13 cellular contexts compared by ENCODE assay signal in the genomic region with DNA sequence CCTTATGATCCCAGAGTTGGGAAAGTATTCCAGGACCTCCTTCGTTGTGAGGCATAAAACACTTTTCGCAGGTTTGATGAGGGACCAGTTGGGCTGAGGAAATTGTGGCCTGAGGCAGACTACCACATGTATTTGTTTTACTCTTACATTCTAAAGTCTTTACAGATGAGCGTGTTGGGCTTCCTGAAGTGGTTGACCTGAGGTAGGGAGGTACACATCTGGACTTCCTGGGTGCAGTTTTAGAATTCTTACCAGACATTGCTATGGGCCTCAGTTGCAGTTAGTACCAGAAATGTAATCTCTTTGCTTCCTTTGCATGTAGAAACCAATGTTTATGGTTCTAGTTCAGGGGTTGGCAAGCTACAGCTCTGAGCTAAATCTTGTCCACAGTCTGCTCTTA. TPM values are rescaled to one million over a fixed set of nuclear protein-coding genes. Genes with fewer than 3 reads are reported as not detected.
A peak's percentile ranks its signal among the peaks of the same experiment; 100 is the strongest.
DNase-seq lines count a peak whose midpoint lies in the region; ATAC-seq and TF ChIP-seq lines count a peak whose summit lies in the region.
"Had no signal": no experiment of that assay in that cellular context is flagged by ENCODE, and none has a peak within 500 bp of the region (broad histone marks: within the 10 kb centered on the region; RNA-seq: fewer than 3 reads in every experiment).

No MANE protein-coding gene starts in this region.

- H3K4me3 ChIP-seq in left ventricle myocardium inferior: no peak overlapping the region
- no peak overlapping the region for H3K4me3 ChIP-seq in transverse colon

- no peak for TF ChIP-seq EP300 in transverse colon (IDR thresholded peaks at IDR 0.05; ENCODE audit: low read depth)

- H3K27me3 ChIP-seq in left ventricle myocardium inferior (ENCODE audit: low read depth) (no peaks in the 10 kb centered on the region), transverse colon (no peaks in the 10 kb centered on the region)

- H3K4me3 Mint-ChIP-seq in T-helper 17 cell (no peak overlapping the region), immature natural killer cell (peak overlapping the region; percentile 52 to 69 (median 67))
- H3K4me3 Mint-ChIP-seq: stimulated activated naive CD8-positive, alpha-beta T cell treated with anti-CD3 and anti-CD28 coated beads, Interleukin-15, Interleukin-2, amounts not matched to agents 100 ng/mL and 50 ng/mL, for 24 hours had no signal

- WGBS in transverse colon (ENCODE audit: low coverage in 1 of 2), 2 donors: 63 to 74% methylated on average over 3 of the region's 3 CpGs

- H3K36me3 ChIP-seq in left ventricle myocardium inferior (peaks cover 41% of the 10 kb centered on the region), transverse colon (no peaks in the 10 kb centered on the region)

- no peaks in the 10 kb centered on the region for H3K9me3 Mint-ChIP-seq in immature natural killer cell
- H3K9me3 Mint-ChIP-seq: stimulated activated naive CD8-positive, alpha-beta T cell treated with anti-CD3 and anti-CD28 coated beads, Interleukin-15, Interleukin-2, amounts not matched to agents 100 ng/mL and 50 ng/mL, for 24 hours had no signal

- TF ChIP-seq CTCF in left ventricle myocardium inferior (IDR thresholded peaks at IDR 0.05; ENCODE audit: borderline replicate concordance) (no peak), transverse colon (IDR thresholded peaks at IDR 0.05) (no peak)

- H3K36me3 Mint-ChIP-seq in T-helper 17 cell (ENCODE audit: low read depth) (peaks cover 12% of the 10 kb centered on the region), immature natural killer cell (peaks cover 14 to 58% (median 22%) of the 10 kb centered on the region in 3 donors)

- in situ Hi-C loops in transverse colon (cut with MboI; ENCODE audit: low pct_ligation_motif_present in 1 of 4, low pct_unique_long_range_greater_than_20kb in 1 of 4, low sequenced_read_pairs in 3 of 4): loop anchor here in 1 of 4 donors (25.0 kb wide), 1 partner anchor 147 kb away; no protein-coding TSS in a partner anchor

- H3K27ac Mint-ChIP-seq in T-helper 17 cell: peak overlapping the region; percentile 85
- peak overlapping the region; percentile 59 to 88 (median 80) for H3K27ac Mint-ChIP-seq in immature natural killer cell
- H3K27ac Mint-ChIP-seq: stimulated activated naive CD8-positive, alpha-beta T cell treated with anti-CD3 and anti-CD28 coated beads, Interleukin-15, Interleukin-2, amounts not matched to agents 100 ng/mL and 50 ng/mL, for 24 hours had no signal

- H3K27me3 Mint-ChIP-seq in T-helper 17 cell (no peaks in the 10 kb centered on the region), immature natural killer cell (ENCODE audit: low read depth in 3 of 3) (peaks cover 0 to 12% (median 0%) of the 10 kb centered on the region in 3 donors)
- H3K27me3 Mint-ChIP-seq: stimulated activated naive CD8-positive, alpha-beta T cell treated with anti-CD3 and anti-CD28 coated beads, Interleukin-15, Interleukin-2, amounts not matched to agents 100 ng/mL and 50 ng/mL, for 24 hours had no signal

- H3K27ac ChIP-seq in left ventricle myocardium inferior (replicated peaks) (peak overlapping the region; percentile 79), transverse colon (peak overlapping the region; percentile 49 to 72 (median 65))

- H3K9me3 ChIP-seq in left ventricle myocardium inferior (replicated peaks): no peaks in the 10 kb centered on the region
- H3K9me3 ChIP-seq in T-helper 17 cell (ENCODE audit: control insufficient read depth, low read length, poor library complexity, severe bottlenecking): no peaks in the 10 kb centered on the region
- H3K9me3 ChIP-seq in transverse colon: no peaks in the 10 kb centered on the region

- peaks cover 78% of the 10 kb centered on the region for H3K4me1 ChIP-seq in left ventricle myocardium inferior
- peaks cover 0 to 38% (median 15%) of the 10 kb centered on the region in 4 donors for H3K4me1 ChIP-seq in transverse colon

- intact Hi-C loops in left ventricle myocardium inferior (cut with micrococcal nuclease) (no loop called here), Right ventricle myocardium inferior (cut with DNase I) (no loop called here), transverse colon (cut with DNase I; ENCODE audit: low total_unique reads) (no loop called here)

- DNase-seq in left ventricle myocardium inferior (no peak), Right ventricle myocardium inferior (ENCODE audit: missing footprints) (no peak), T-helper 17 cell (no peak), immature natural killer cell (no peak), transverse colon (no peak), NCI-H2107 treated with DMSO at 0.1 percent for 48 hours (lab: John Stamatoyannopoulos, UW; ENCODE audit: unreplicated experiment) (no peak), NCI-H446 treated with DMSO at 0.1 percent for 48 hours (lab: John Stamatoyannopoulos, UW) (no peak), cerebellar cortex (ENCODE audit: low spot score) (no peak)
- DNase-seq: AML-193, Karpas-422, NCI-H2081 treated with DMSO at 0.1 percent for 48 hours had no signal

- ATAC-seq in Right ventricle myocardium inferior: no peak
- ATAC-seq in T-helper 17 cell: no peak
- ATAC-seq: left lobe of liver had no signal

- no peak for TF ChIP-seq POLR2A in transverse colon (IDR thresholded peaks at IDR 0.05)

- H3K4me1 Mint-ChIP-seq in T-helper 17 cell (peaks cover 21% of the 10 kb centered on the region), immature natural killer cell (peaks cover 52 to 71% of the 10 kb centered on the region in 2 donors)

RNA-seq across cellular contexts. Expression of a gene that starts 48.7 kb away (rescaled TPM):
- 33.3 TPM for total RNA-seq in left ventricle myocardium inferior
- 25.6 TPM for total RNA-seq in Right ventricle myocardium inferior
- 10 to 100 TPM; 20.0 to 20.7 TPM for total RNA-seq in T-helper 17 cell
- 10 to 100 TPM; 34.0 to 54.6 (median 37.5) TPM for polyA plus RNA-seq in immature natural killer cell
- 10 to 100 TPM in 3 of 4 donors, 1 to 10 TPM in 1; 4.5 to 36.2 (median 23.2) TPM for total RNA-seq in transverse colon

RNA-seq across cellular contexts. Expression of a gene that starts 48.8 kb away (rescaled TPM):
- total RNA-seq in left ventricle myocardium inferior: 32.0 TPM
- 27.9 TPM for total RNA-seq in Right ventricle myocardium inferior
- total RNA-seq in T-helper 17 cell: 10 to 100 TPM; 12.0 to 14.8 TPM
- polyA plus RNA-seq in immature natural killer cell: 10 to 100 TPM; 42.1 to 73.4 (median 58.6) TPM
- total RNA-seq in transverse colon: 10 to 100 TPM; 23.9 to 46.8 (median 36.3) TPM
